1 cellular context compared by ENCODE assay signal in the genomic region with DNA sequence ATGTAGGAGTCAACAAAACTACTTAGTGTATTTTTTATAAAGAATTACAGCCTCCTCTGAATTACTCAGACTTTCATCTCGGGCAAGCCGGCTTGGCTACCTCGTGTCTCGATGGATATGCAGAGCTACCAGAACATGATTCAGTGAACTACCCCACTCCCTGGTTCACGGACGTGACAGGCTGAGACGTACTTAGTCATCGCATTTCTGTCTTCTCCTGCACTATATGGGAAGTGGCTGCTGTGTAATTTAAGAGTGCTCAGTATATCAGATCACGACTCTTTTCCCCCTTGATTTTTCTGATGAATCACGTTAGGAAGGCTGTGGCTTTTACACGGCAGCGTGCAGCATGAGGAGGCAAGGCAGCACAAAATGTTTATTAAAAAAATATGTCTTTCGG.
TF ChIP-seq lines count a peak whose summit lies in the region.

No MANE protein-coding gene starts in this region.

TF ChIP-seq in SK-N-SH, 30 proteins besides CTCF, POLR2A, EP300 and RAD21 (continued from another document):
- TF ChIP-seq, protein P1, sequence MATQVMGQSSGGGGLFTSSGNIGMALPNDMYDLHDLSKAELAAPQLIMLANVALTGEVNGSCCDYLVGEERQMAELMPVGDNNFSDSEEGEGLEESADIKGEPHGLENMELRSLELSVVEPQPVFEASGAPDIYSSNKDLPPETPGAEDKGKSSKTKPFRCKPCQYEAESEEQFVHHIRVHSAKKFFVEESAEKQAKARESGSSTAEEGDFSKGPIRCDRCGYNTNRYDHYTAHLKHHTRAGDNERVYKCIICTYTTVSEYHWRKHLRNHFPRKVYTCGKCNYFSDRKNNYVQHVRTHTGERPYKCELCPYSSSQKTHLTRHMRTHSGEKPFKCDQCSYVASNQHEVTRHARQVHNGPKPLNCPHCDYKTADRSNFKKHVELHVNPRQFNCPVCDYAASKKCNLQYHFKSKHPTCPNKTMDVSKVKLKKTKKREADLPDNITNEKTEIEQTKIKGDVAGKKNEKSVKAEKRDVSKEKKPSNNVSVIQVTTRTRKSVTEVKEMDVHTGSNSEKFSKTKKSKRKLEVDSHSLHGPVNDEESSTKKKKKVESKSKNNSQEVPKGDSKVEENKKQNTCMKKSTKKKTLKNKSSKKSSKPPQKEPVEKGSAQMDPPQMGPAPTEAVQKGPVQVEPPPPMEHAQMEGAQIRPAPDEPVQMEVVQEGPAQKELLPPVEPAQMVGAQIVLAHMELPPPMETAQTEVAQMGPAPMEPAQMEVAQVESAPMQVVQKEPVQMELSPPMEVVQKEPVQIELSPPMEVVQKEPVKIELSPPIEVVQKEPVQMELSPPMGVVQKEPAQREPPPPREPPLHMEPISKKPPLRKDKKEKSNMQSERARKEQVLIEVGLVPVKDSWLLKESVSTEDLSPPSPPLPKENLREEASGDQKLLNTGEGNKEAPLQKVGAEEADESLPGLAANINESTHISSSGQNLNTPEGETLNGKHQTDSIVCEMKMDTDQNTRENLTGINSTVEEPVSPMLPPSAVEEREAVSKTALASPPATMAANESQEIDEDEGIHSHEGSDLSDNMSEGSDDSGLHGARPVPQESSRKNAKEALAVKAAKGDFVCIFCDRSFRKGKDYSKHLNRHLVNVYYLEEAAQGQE (IDR thresholded peaks at IDR 0.05; ENCODE audit: low read depth, low read length): no peak
- no peak for TF ChIP-seq GATA2 (CRISPR knock-in tag; IDR thresholded peaks at IDR 0.05)
- TF ChIP-seq RCOR1 (IDR thresholded peaks at IDR 0.05; ENCODE audit: low read length): no peak
- no peak for TF ChIP-seq ELF1 (IDR thresholded peaks at IDR 0.05)
- no peak for TF ChIP-seq POLR2AphosphoS5 (IDR thresholded peaks at IDR 0.05; ENCODE audit: low read depth, low read length)
TF ChIP-seq in SK-N-SH: peak in this region for 0.
